10 cellular contexts compared by ENCODE assay signal in the genomic region with DNA sequence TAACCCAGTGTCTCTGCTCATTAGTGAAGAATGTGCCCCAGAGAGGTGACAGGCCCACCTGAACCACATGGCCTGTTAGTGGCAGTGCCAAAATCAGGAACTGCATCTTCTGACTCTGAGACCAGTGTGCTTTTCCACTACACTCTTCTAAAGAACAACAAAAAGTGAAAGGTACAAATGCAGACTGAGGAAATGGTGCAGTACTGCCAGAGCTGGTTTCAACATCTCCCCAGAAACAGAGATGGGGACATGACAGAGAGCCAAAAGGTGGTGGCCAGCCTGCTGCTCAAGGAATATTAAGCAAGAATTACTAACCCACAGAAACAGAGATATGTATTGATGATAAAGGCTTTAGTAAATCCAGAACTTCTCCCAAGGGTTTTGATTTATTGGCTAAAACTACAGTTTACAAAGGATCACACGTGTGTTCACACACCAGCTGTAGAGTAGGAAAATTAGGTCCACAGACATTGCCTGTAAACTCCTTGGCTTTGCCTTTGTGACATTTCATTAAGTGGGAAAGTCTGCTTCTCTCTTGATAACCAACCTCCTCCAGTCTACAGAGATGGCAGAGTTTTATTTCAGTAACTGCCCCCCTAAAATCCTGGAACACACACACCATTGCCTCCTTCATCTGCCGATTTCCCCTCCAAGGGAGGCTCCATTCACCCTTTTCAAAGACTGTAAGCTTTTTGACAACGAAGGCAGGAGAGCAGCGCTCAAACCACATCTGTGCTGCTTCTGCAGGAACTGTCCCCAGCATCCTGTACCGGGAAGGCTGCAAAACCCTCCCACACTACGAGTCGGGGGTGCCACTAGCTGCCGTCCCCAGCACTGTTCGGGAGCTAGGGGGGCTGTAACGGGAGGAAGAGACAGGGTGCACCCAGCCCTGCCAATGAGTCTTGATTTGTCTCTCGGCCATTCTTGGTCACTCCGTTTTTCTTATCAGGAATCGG. TPM values are rescaled to one million over a fixed set of nuclear protein-coding genes. Genes with fewer than 3 reads are reported as not detected.
DNase-seq lines count a peak whose midpoint lies in the region; ATAC-seq and TF ChIP-seq lines count a peak whose summit lies in the region.
"Had no signal": no experiment of that assay in that cellular context is flagged by ENCODE, and none has a peak within 500 bp of the region (broad histone marks: within the 10 kb centered on the region; RNA-seq: fewer than 3 reads in every experiment).

No MANE protein-coding gene starts in this region.

- ATAC-seq in GM21447 (IDR thresholded peaks at IDR 0.05; ENCODE audit: unreplicated experiment) (peak; percentile 81), HG03439 (IDR thresholded peaks at IDR 0.05; ENCODE audit: unreplicated experiment) (peak; percentile 69), Right ventricle myocardium inferior (peak; percentile 76)
- ATAC-seq in naive thymus-derived CD4-positive, alpha-beta T cell: no peak
- ATAC-seq: WTC11 had no signal

- peaks cover 0 to 21% of the 10 kb centered on the region in 2 donors for H3K4me1 ChIP-seq in naive thymus-derived CD4-positive, alpha-beta T cell (ENCODE audit: control insufficient read depth in 2 of 2, insufficient read depth in 2 of 2, low read length in 2 of 2)

- H3K27me3 ChIP-seq in naive thymus-derived CD4-positive, alpha-beta T cell (ENCODE audit: control insufficient read depth in 2 of 2, insufficient read depth in 2 of 2, low read length in 2 of 2): no peaks in the 10 kb centered on the region

- peaks cover 0 to 4% (median 0%) of the 10 kb centered on the region in 5 donors for H3K36me3 Mint-ChIP-seq in naive thymus-derived CD4-positive, alpha-beta T cell
- H3K36me3 Mint-ChIP-seq: WTC11 had no signal

- H3K27ac Mint-ChIP-seq in naive thymus-derived CD4-positive, alpha-beta T cell: peak overlapping the region in 2 of 9 donors; percentile 46 to 76

- H3K4me1 Mint-ChIP-seq in naive thymus-derived CD4-positive, alpha-beta T cell: peaks cover 14 to 35% (median 23%) of the 10 kb centered on the region in 7 donors

- intact Hi-C loops in Right ventricle myocardium inferior (cut with DNase I): no loop called here
- intact Hi-C loops in naive thymus-derived CD4-positive, alpha-beta T cell (cut with micrococcal nuclease): loop anchor here in 1 of 2 donors (1.0 to 5.0 kb wide), 2 partner anchors 28 to 40 kb away; no protein-coding TSS in a partner anchor

- no peaks in the 10 kb centered on the region for H3K9me3 ChIP-seq in naive thymus-derived CD4-positive, alpha-beta T cell (ENCODE audit: control insufficient read depth in 2 of 3, low read length in 3 of 3)

- H3K9me3 Mint-ChIP-seq in naive thymus-derived CD4-positive, alpha-beta T cell: peaks cover 0 to 4% (median 0%) of the 10 kb centered on the region in 11 donors

- H3K27ac ChIP-seq in naive thymus-derived CD4-positive, alpha-beta T cell (ENCODE audit: low read depth, low read length): no peak overlapping the region

- POLR2A ChIA-PET in naive thymus-derived CD4-positive, alpha-beta T cell (lab: Charles Lee): no interaction called here

- H3K27me3 Mint-ChIP-seq in naive thymus-derived CD4-positive, alpha-beta T cell: peaks cover 0 to 20% (median 5%) of the 10 kb centered on the region in 5 donors

- DNase-seq in GM13977 (ENCODE audit: low spot score): peak; percentile 54
- DNase-seq in Right ventricle myocardium inferior (ENCODE audit: missing footprints): no peak
- DNase-seq in naive thymus-derived CD4-positive, alpha-beta T cell: no peak
- DNase-seq in activated effector memory CD4-positive, alpha-beta T cell treated with Interleukin-2 at 50 U/mL for 16 hours: no peak
- no peak for DNase-seq in NCI-H1105 treated with DMSO at 0.1 percent for 48 hours (lab: John Stamatoyannopoulos, UW)
- no peak for DNase-seq in cerebellar cortex (ENCODE audit: low spot score)
- DNase-seq: NCI-H187 had no signal

- peak overlapping the region in 5 of 10 donors; percentile 15 to 72 (median 18) for H3K4me3 Mint-ChIP-seq in naive thymus-derived CD4-positive, alpha-beta T cell
- H3K4me3 Mint-ChIP-seq: WTC11 had no signal

- no peaks in the 10 kb centered on the region for H3K36me3 ChIP-seq in naive thymus-derived CD4-positive, alpha-beta T cell (ENCODE audit: control insufficient read depth in 2 of 3, insufficient read depth in 3 of 3, low read length in 3 of 3)

- in situ Hi-C loops in GM13977 (cut with MboI; ENCODE audit: low pct_unique_long_range_greater_than_20kb, low sequenced_read_pairs, unreplicated experiment): no loop called here

- no peak for TF ChIP-seq CTCF in GM13977 (IDR thresholded peaks at IDR 0.05; ENCODE audit: extremely low read depth, insufficient read depth, missing control alignments)

- CTCF ChIA-PET in naive thymus-derived CD4-positive, alpha-beta T cell (lab: Charles Lee): interaction anchor here (0.6 kb wide), 1 partner anchor 371 kb away, joined by 7 read pairs; no protein-coding TSS in a partner anchor

- H3K4me3 ChIP-seq in naive thymus-derived CD4-positive, alpha-beta T cell (ENCODE audit: low read length): no peak overlapping the region

RNA-seq across cellular contexts. Expression of gene GSDME, which starts 29.8 kb away (rescaled TPM):
- total RNA-seq in Right ventricle myocardium inferior: 4.1 TPM
- 1 to 10 TPM in 2 of 5 experiments, under 1 TPM in 3; 0.42 to 5.0 (median 0.92) TPM for total RNA-seq in naive thymus-derived CD4-positive, alpha-beta T cell
- polyA plus RNA-seq in naive thymus-derived CD4-positive, alpha-beta T cell: under 1 TPM in 1 of 2 donors, not detected in 1; 0.41 TPM
